Comparison of ENCODE assay signal across 1 cellular context in the genomic region with DNA sequence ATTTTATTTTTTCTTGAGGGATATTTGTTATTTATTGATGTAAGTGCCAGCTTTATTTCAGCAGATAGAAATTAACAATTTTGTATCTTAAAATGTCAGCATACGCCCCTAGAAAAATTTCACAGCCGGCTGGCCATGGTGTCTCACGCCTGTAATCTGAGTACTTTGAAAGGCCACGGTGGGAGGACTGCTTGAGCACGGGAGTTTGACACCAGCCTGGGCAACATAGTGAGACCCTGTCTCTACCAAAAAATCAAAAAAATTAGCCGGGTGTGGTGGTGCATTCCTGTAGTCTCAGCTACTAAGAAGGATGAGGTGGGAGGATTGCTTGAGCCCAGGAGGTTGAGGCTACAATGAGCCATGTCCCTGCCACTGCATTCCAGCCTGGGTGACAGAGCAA.
TF ChIP-seq lines count a peak whose summit lies in the region.

No MANE protein-coding gene starts in this region.

TF ChIP-seq in IMR-90, 13 proteins besides CTCF, POLR2A, EP300 and RAD21:
- TF ChIP-seq RCOR1 (IDR thresholded peaks at IDR 0.05; ENCODE audit: insufficient replicate concordance, low read length) (no peak), USF2 (IDR thresholded peaks at IDR 0.05; ENCODE audit: low read depth, low read length) (no peak), NFE2L2 (IDR thresholded peaks at IDR 0.05; ENCODE audit: low read depth, low read length) (no peak), MAZ (IDR thresholded peaks at IDR 0.05; ENCODE audit: borderline replicate concordance, low read depth, low read length) (no peak), MAFK (IDR thresholded peaks at IDR 0.05; ENCODE audit: low read depth, low read length) (no peak), CHD1 (IDR thresholded peaks at IDR 0.05; ENCODE audit: low read depth, low read length) (no peak), CEBPB (IDR thresholded peaks at IDR 0.05; ENCODE audit: low read depth, low read length) (no peak)
